Comparison of ENCODE assay signal across 8 cellular contexts in the genomic region with DNA sequence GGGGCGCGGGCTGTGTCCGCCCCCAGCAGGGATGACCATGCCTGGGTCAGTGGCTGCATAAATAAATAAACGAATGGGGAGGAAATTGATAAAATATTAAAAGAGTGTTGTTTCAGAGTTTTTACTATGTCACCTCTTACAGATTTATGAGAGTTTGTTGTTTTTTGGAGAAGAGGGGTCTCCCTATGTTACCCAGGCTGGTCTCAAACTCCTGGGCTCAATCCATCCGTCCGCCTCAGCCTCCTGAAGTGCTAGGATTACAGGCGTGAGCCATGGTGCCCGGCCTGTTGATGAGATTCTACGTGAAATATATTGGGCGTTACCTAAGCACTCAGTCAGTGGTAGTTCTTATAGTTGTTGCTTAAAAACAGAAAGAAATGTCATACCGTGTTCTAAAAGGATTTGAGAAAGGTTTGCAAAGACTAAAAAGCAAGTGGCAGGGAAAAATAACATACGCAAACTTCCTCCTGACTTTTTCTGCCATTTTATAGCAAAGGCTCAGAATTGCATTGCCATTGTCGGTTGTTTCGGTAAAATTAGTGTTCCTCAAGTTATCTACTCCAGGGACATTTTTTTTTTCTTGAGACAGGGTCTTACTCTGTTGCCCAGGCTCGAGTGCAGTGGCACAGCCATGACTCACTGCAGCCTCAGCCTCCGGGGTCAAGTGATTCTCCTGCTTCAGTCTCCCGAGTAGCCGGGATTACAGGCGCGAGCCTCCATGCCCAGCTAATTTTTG. TPM values are rescaled to one million over a fixed set of nuclear protein-coding genes. Genes with fewer than 3 reads are reported as not detected.
DNase-seq lines count a peak whose midpoint lies in the region; ATAC-seq and TF ChIP-seq lines count a peak whose summit lies in the region.

No MANE protein-coding gene starts in this region.

- no peak for TF ChIP-seq CTCF in activated CD8-positive, alpha-beta T cell treated with anti-CD3 and anti-CD28 coated beads for 36 hours (IDR thresholded peaks at IDR 0.05)

- H3K27ac Mint-ChIP-seq in activated CD4-positive, alpha-beta T cell treated with anti-CD3 and anti-CD28 coated beads for 36 hours, result peak overlapping the region; percentile 95
- H3K27ac Mint-ChIP-seq in activated CD8-positive, alpha-beta T cell treated with anti-CD3 and anti-CD28 coated beads for 36 hours, result peak overlapping the region; percentile 92

- H3K4me3 ChIP-seq in iPS-18a (ENCODE audit: low read length) (peak overlapping the region; percentile 57), subcutaneous abdominal adipose tissue (ENCODE audit: low read depth in 1 of 5, low read length in 5 of 5) (peak overlapping the region; percentile 59 to 89 (median 76))

- H3K27me3 ChIP-seq in iPS-18a (ENCODE audit: control insufficient read depth, insufficient read depth, low read length) (peaks cover 9% of the 10 kb centered on the region), subcutaneous abdominal adipose tissue (ENCODE audit: control insufficient read depth in 5 of 5, insufficient read depth in 4 of 5, low read length in 5 of 5) (no peaks in the 10 kb centered on the region)

- intact Hi-C loops in activated CD4-positive, alpha-beta T cell treated with anti-CD3 and anti-CD28 coated beads for 36 hours (cut with DNase I, micrococcal nuclease), result loop anchor here (1.0 to 10.0 kb wide), 5 partner anchors 20 to 552 kb away; a partner anchor contains a TSS
- intact Hi-C loops in activated CD8-positive, alpha-beta T cell treated with anti-CD3 and anti-CD28 coated beads for 36 hours (cut with micrococcal nuclease), result no loop called here

- peaks cover 5% of the 10 kb centered on the region for H3K36me3 Mint-ChIP-seq in activated CD4-positive, alpha-beta T cell treated with anti-CD3 and anti-CD28 coated beads for 36 hours (ENCODE audit: low read depth)
- H3K36me3 Mint-ChIP-seq in activated CD8-positive, alpha-beta T cell treated with anti-CD3 and anti-CD28 coated beads for 36 hours (ENCODE audit: low read depth), result peaks cover 3% of the 10 kb centered on the region

- ATAC-seq in activated CD4-positive, alpha-beta T cell treated with anti-CD3 and anti-CD28 coated beads for 36 hours, result no peak
- no peak for ATAC-seq in activated CD8-positive, alpha-beta T cell treated with anti-CD3 and anti-CD28 coated beads for 36 hours

- H3K4me1 Mint-ChIP-seq in activated CD4-positive, alpha-beta T cell treated with anti-CD3 and anti-CD28 coated beads for 36 hours, result peaks cover 9% of the 10 kb centered on the region
- H3K4me1 Mint-ChIP-seq in activated CD8-positive, alpha-beta T cell treated with anti-CD3 and anti-CD28 coated beads for 36 hours (ENCODE audit: low read depth), result peaks cover 5% of the 10 kb centered on the region

- no peak overlapping the region for H3K27ac ChIP-seq in iPS-18a (ENCODE audit: low read length)
- H3K27ac ChIP-seq in subcutaneous abdominal adipose tissue (ENCODE audit: low read depth, low read length), result peak overlapping the region; percentile 50

- H3K27me3 Mint-ChIP-seq in activated CD4-positive, alpha-beta T cell treated with anti-CD3 and anti-CD28 coated beads for 36 hours, result no peaks in the 10 kb centered on the region
- no peaks in the 10 kb centered on the region for H3K27me3 Mint-ChIP-seq in activated CD8-positive, alpha-beta T cell treated with anti-CD3 and anti-CD28 coated beads for 36 hours

- peak overlapping the region; percentile 91 for H3K4me3 Mint-ChIP-seq in activated CD4-positive, alpha-beta T cell treated with anti-CD3 and anti-CD28 coated beads for 36 hours
- peak overlapping the region; percentile 90 for H3K4me3 Mint-ChIP-seq in activated CD8-positive, alpha-beta T cell treated with anti-CD3 and anti-CD28 coated beads for 36 hours

- POLR2A ChIA-PET in activated CD4-positive, alpha-beta T cell treated with anti-CD3 and anti-CD28 coated beads for 36 hours (lab: Charles Lee), result interaction anchor here (1.5 to 1.8 kb wide), 2 partner anchors 39 to 133 kb away, joined by 10 to 16 read pairs; a partner anchor contains a TSS
- POLR2A ChIA-PET in activated CD8-positive, alpha-beta T cell treated with anti-CD3 and anti-CD28 coated beads for 36 hours (lab: Charles Lee), result interaction anchor here (0.7 to 3.2 kb wide), 18 partner anchors 9 to 229 kb away, joined by 3 to 62 read pairs (median 4); a partner anchor contains a TSS

- CTCF ChIA-PET in activated CD4-positive, alpha-beta T cell treated with anti-CD3 and anti-CD28 coated beads for 36 hours (lab: Charles Lee), result interaction anchor here (0.7 to 1.6 kb wide), 5 partner anchors 41 to 241 kb away, joined by 3 to 10 read pairs (median 3); a partner anchor contains a TSS
- CTCF ChIA-PET in activated CD8-positive, alpha-beta T cell treated with anti-CD3 and anti-CD28 coated beads for 36 hours (lab: Charles Lee), result interaction anchor here (0.6 to 2.7 kb wide), 7 partner anchors 11 to 103 kb away, joined by 3 to 15 read pairs (median 5); a partner anchor contains a TSS

- H3K9ac ChIP-seq in iPS-18a (ENCODE audit: low read length) (peak overlapping the region; percentile 48), subcutaneous abdominal adipose tissue (ENCODE audit: low read length in 5 of 5) (peak overlapping the region in 4 of 5 donors; percentile 72 to 81 (median 77))

- no peaks in the 10 kb centered on the region for H3K9me3 Mint-ChIP-seq in activated CD4-positive, alpha-beta T cell treated with anti-CD3 and anti-CD28 coated beads for 36 hours (ENCODE audit: low read depth)
- H3K9me3 Mint-ChIP-seq in activated CD8-positive, alpha-beta T cell treated with anti-CD3 and anti-CD28 coated beads for 36 hours, result no peaks in the 10 kb centered on the region

- H3K4me1 ChIP-seq in iPS-18a (ENCODE audit: control insufficient read depth, low read depth, low read length) (no peaks in the 10 kb centered on the region), subcutaneous abdominal adipose tissue (ENCODE audit: control insufficient read depth in 5 of 5, insufficient read depth in 5 of 5, low read length in 5 of 5) (peaks cover 0 to 15% (median 13%) of the 10 kb centered on the region in 5 donors)

- H3K9me3 ChIP-seq in iPS-18a (ENCODE audit: control insufficient read depth, low read depth, low read length) (no peaks in the 10 kb centered on the region), subcutaneous abdominal adipose tissue (ENCODE audit: control insufficient read depth in 5 of 5, low read length in 5 of 5) (no peaks in the 10 kb centered on the region)

- H3K36me3 ChIP-seq in iPS-18a (ENCODE audit: control insufficient read depth, low read depth, low read length), result no peaks in the 10 kb centered on the region
- H3K36me3 ChIP-seq in subcutaneous abdominal adipose tissue (ENCODE audit: control insufficient read depth in 5 of 5, insufficient read depth in 5 of 5, low read length in 5 of 5), result no peaks in the 10 kb centered on the region

- DNase-seq in activated CD4-positive, alpha-beta T cell treated with anti-CD3 and anti-CD28 coated beads for 36 hours, result peak; percentile 14
- DNase-seq in activated CD4-positive, alpha-beta T cell treated with anti-CD3 and anti-CD28 coated beads for 48 hours, result no peak
- peak; percentile 16 for DNase-seq in activated CD8-positive, alpha-beta T cell treated with anti-CD3 and anti-CD28 coated beads for 36 hours
- DNase-seq in HCEC 1CT (no peak), DMS153 (lab: John Stamatoyannopoulos, UW) (no peak), NCI-H748 (lab: John Stamatoyannopoulos, UW; ENCODE audit: unreplicated experiment) (no peak)

RNA-seq across cellular contexts. Expression of a gene that starts 39.5 kb away (rescaled TPM):
- total RNA-seq in activated CD4-positive, alpha-beta T cell treated with anti-CD3 and anti-CD28 coated beads for 36 hours, result 10 to 100 TPM; 30.0 to 33.9 TPM
- total RNA-seq in activated CD8-positive, alpha-beta T cell treated with anti-CD3 and anti-CD28 coated beads for 36 hours, result 10 to 100 TPM; 38.5 to 39.6 TPM

Comparison
In these comparisons a context has a peak if more than half of its experiments do, and no peak if none do; other contexts are left out.
1. DNase-seq: peak in activated CD4-positive, alpha-beta T cell treated with anti-CD3 and anti-CD28 coated beads for 36 hours (single experiment) and activated CD8-positive, alpha-beta T cell treated with anti-CD3 and anti-CD28 coated beads for 36 hours (single experiment); none in activated CD4-positive, alpha-beta T cell treated with anti-CD3 and anti-CD28 coated beads for 48 hours (single experiment), HCEC 1CT (single experiment), DMS153 (single experiment) and NCI-H748 (single experiment).